ENCODE assay signal across 11 cellular contexts in the genomic region with DNA sequence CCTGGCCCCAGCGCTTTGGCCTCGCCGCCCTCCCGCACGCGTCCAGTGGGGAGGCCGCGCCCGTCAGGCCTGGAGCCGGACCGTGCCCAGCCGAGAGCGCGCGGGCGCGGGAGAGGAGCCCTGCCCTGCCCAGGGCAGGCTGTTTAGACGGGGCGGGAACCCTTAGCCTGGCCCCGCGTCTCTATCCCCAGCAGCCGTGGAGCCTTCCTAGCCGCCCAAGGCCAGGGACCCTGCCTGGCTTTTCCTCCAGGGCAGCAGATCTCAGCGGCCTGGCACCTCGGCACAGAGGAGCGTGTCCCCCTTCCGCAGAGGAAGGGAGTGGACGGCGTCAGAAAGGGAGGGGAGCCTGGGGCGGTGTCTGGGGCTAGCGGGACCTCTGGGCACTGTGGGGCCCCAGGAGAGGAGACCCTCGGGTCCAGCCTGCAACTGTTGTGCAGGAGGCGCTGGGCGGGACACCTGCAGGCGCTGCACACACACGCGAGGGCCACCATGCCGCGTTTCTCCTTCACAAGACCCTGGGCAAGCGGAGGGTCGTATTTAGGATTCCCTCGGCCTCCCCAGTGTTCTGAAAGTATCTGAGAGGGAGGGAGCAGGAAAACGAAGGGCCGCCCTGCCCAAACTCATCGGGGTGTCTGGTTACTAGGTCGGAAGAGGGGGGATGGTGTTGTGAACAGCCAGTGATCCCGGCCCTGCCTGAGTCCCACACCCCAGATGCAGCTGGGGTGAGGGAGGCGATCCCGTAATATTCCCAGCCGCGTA. TPM values are rescaled to one million over a fixed set of nuclear protein-coding genes. Genes with fewer than 3 reads are reported as not detected.
DNase-seq lines count a peak whose midpoint lies in the region; ATAC-seq, FAIRE-seq and TF ChIP-seq lines count a peak whose summit lies in the region.
"Had no signal": no experiment of that assay in that cellular context is flagged by ENCODE, and none has a peak within 500 bp of the region (broad histone marks: within the 10 kb centered on the region; RNA-seq: fewer than 3 reads in every experiment).

No MANE protein-coding gene starts in this region.

- H3K27ac ChIP-seq in ACC112 (ENCODE audit: low read depth, low read length) (no peak overlapping the region), GM23338 (ENCODE audit: low read depth) (no peak overlapping the region), H1 (ENCODE audit: low read depth, low read length) (no peak overlapping the region)

- peaks cover 46% of the 10 kb centered on the region for H3K27me3 ChIP-seq in ACC112 (ENCODE audit: insufficient read depth, low read length)
- peaks cover 88% of the 10 kb centered on the region for H3K27me3 ChIP-seq in GM23338 (ENCODE audit: insufficient read depth)
- peaks cover 73 to 95% (median 89%) of the 10 kb centered on the region in 4 experiments for H3K27me3 ChIP-seq in H1 (replicated peaks in 1 of 4; ENCODE audit: control insufficient read depth in 3 of 4, extremely low read depth in 1 of 4, insufficient read depth in 3 of 4, low read length in 3 of 4)

- no peak overlapping the region for H4K5ac ChIP-seq in H1 (ENCODE audit: insufficient read length, low read depth, low read length)

- TF ChIP-seq RAD21 in H1 (IDR thresholded peaks at IDR 0.05 in 1 of 2, conservative IDR thresholded peaks at IDR 0.05 in 1 of 2; ENCODE audit: low read depth in 2 of 2, low read length in 2 of 2) = no peak; a peak in 1 of 4 replicates

- POLR2A ChIA-PET in H1 (lab: Charles Lee; ENCODE audit: partially characterized antibody) = interaction anchor here (0.7 to 1.5 kb wide), 4 partner anchors 10 to 36 kb away, joined by 3 to 6 read pairs (median 4); no protein-coding TSS in a partner anchor

- no peak overlapping the region for H4K91ac ChIP-seq in H1 (replicated peaks; ENCODE audit: insufficient read length, low read length)

- TF ChIP-seq CTCF in GM23338 (conservative IDR thresholded peaks at IDR 0.05; ENCODE audit: low read depth in 2 of 2) (no peak), H1 (IDR thresholded peaks at IDR 0.05; ENCODE audit: control extremely low read depth in 1 of 3, insufficient read depth in 1 of 3, low read depth in 1 of 3, low read length in 3 of 3) (no peak), nephron (IDR thresholded peaks at IDR 0.05; ENCODE audit: unreplicated experiment in 3 of 3) (no peak)

- H3K9me2 ChIP-seq in GM23338 (ENCODE audit: insufficient read depth) = no peaks in the 10 kb centered on the region

- H4K20me1 ChIP-seq in GM23338 (replicated peaks; ENCODE audit: insufficient read depth) (0 out of 2 replicates have a peak, but pooled peaks cover 5% of the 10 kb centered on the region), H1 (replicated peaks in 1 of 2; ENCODE audit: control insufficient read depth in 1 of 2, insufficient read depth in 2 of 2, low read length in 2 of 2) (peaks cover 3 to 17% of the 10 kb centered on the region in 2 experiments)

- H3K4ac ChIP-seq in H1 (replicated peaks; ENCODE audit: insufficient read length, low read depth, low read length) = no peak overlapping the region

- 0 out of 2 replicates have a peak overlapping the region, but pooled peaks have one; percentile 27 for H2BK12ac ChIP-seq in H1 (ENCODE audit: low read depth, low read length)

- no peak overlapping the region for H2AFZ ChIP-seq in ACC112 (ENCODE audit: low read length, unreplicated experiment)
- H2AFZ ChIP-seq in GM23338 = peak overlapping the region; percentile 91
- no peak overlapping the region for H2AFZ ChIP-seq in H1 (ENCODE audit: low read length)

- no peak overlapping the region for H2AK5ac ChIP-seq in H1 (ENCODE audit: low read depth, low read length)

- DNase-seq in GM23338 (ENCODE audit: low spot score) (peak; percentile 78), H1 (ENCODE audit: low read depth in 1 of 2, low spot score in 2 of 2) (no peak), NCI-H146 (lab: John Stamatoyannopoulos, UW) (no peak), NCI-H510A (lab: John Stamatoyannopoulos, UW) (no peak), NCI-H748 treated with DMSO at 0.1 percent for 48 hours (lab: John Stamatoyannopoulos, UW) (no peak)
- DNase-seq: cortex of kidney, NCI-H2081 had no signal

- H3K4me3 ChIP-seq in ACC112 (ENCODE audit: low read depth, low read length) (peak overlapping the region; percentile 70), GM23338 (peak overlapping the region; percentile 60), H1 (ENCODE audit: extremely low read depth in 1 of 4, insufficient read depth in 2 of 4, low read depth in 3 of 4, low read length in 4 of 4) (peak overlapping the region; percentile 16 to 60 (median 31))

- no peaks in the 10 kb centered on the region for H3F3A ChIP-seq in GM23338 (replicated peaks; ENCODE audit: low read depth)

- H3K56ac ChIP-seq in H1 (replicated peaks; ENCODE audit: insufficient read length, low read depth, low read length) = no peak overlapping the region

- H3K9me3 ChIP-seq in H1 (ENCODE audit: insufficient read depth in 2 of 2, low read depth in 1 of 2, low read length in 1 of 2) = no peaks in the 10 kb centered on the region

- H2BK20ac ChIP-seq in H1 (ENCODE audit: low read length) = no peak overlapping the region

- no peak overlapping the region for H3K9ac ChIP-seq in H1 (replicated peaks in 1 of 4; ENCODE audit: extremely low read depth in 1 of 4, low read depth in 3 of 4, low read length in 3 of 4)

- peaks cover 15% of the 10 kb centered on the region for H3K23me2 ChIP-seq in H1 (ENCODE audit: low read depth, low read length)

- H3K36me3 Mint-ChIP-seq in GM23338 (ENCODE audit: low read depth) (peaks cover 3% of the 10 kb centered on the region; the same call in 1 of the 3 replicates), nephron (ENCODE audit: low read depth) (no peaks in the 10 kb centered on the region)

- H3K27me3 Mint-ChIP-seq in GM23338 (ENCODE audit: insufficient read depth, low read depth, poor library complexity) = peaks cover 74% of the 10 kb centered on the region
- H3K27me3 Mint-ChIP-seq in nephron (ENCODE audit: low read depth) = peaks cover 79% of the 10 kb centered on the region

- H2BK5ac ChIP-seq in H1 (ENCODE audit: low read depth, low read length) = no peak overlapping the region

- H3K4me3 Mint-ChIP-seq in GM23338 (peak overlapping the region; percentile 59), nephron (peak overlapping the region; percentile 64 to 73 (median 69))

- peak overlapping the region; percentile 79; the same call in 1 of the 2 replicates for H4K8ac ChIP-seq in H1 (ENCODE audit: extremely low read depth, insufficient read depth, low read length)

- no peaks in the 10 kb centered on the region for H3K79me1 ChIP-seq in H1 (ENCODE audit: low read depth, low read length)

- CTCF ChIA-PET in H1 (lab: Charles Lee; ENCODE audit: partially characterized antibody) = interaction anchor here (0.8 to 1.3 kb wide), 4 partner anchors 9 to 20 kb away, joined by 3 to 5 read pairs (median 4); no protein-coding TSS in a partner anchor

- no peak overlapping the region for H3K14ac ChIP-seq in H1 (ENCODE audit: insufficient read length)

- H3K4me2 ChIP-seq in GM23338 (peak overlapping the region; percentile 84), H1 (ENCODE audit: insufficient read depth in 1 of 2, low read depth in 2 of 2, low read length in 2 of 2) (peak overlapping the region; percentile 80 to 91)

- H3K9me3 Mint-ChIP-seq in GM23338 = no peaks in the 10 kb centered on the region; the same call in 1 of the 3 replicates
- H3K9me3 Mint-ChIP-seq in nephron = no peaks in the 10 kb centered on the region

- no peak for TF ChIP-seq EP300 in H1 (IDR thresholded peaks at IDR 0.05; ENCODE audit: borderline replicate concordance in 1 of 2, low read depth in 2 of 2, low read length in 2 of 2)

- H3K4me1 Mint-ChIP-seq in GM23338 = peaks cover 29% of the 10 kb centered on the region
- peaks cover 11% of the 10 kb centered on the region for H3K4me1 Mint-ChIP-seq in nephron

- 9% methylated on average over 41 of the region's 51 CpGs; no CpG with 5 or more reads in 1 of the 2 experiments for WGBS in H1 (ENCODE audit: extremely low coverage in 1 of 2, insufficient coverage in 1 of 2, insufficient read length in 1 of 2, insufficient replicate concordance in 2 of 2, low coverage in 1 of 2, low lambda C conversion rate in 2 of 2, missing lambda C conversion rate in 1 of 2), 2 experiments

- H3K4me1 ChIP-seq in ACC112 (ENCODE audit: control insufficient read depth, insufficient read depth, low read length, unreplicated experiment) (peaks cover 8% of the 10 kb centered on the region), GM23338 (ENCODE audit: insufficient read depth) (peaks cover 7% of the 10 kb centered on the region; the same call in 1 of the 2 replicates), H1 (replicated peaks in 1 of 4; ENCODE audit: control insufficient read depth in 3 of 4, insufficient read depth in 4 of 4, low read length in 3 of 4) (peaks cover 0 to 34% (median 11%) of the 10 kb centered on the region in 4 experiments; a peak in 5 of 7 replicates)

- ATAC-seq in GM23338 = peak; percentile 25
- ATAC-seq in GM19455 (IDR thresholded peaks at IDR 0.05; ENCODE audit: unreplicated experiment) = no peak

- H2BK15ac ChIP-seq in H1 (ENCODE audit: low read length) = no peak overlapping the region

- H3K27ac Mint-ChIP-seq in GM23338 (no peak overlapping the region), nephron (no peak overlapping the region)

- no peak for TF ChIP-seq POLR2A in H1 (IDR thresholded peaks at IDR 0.05; ENCODE audit: control extremely low read depth in 1 of 2, low read depth in 2 of 2, low read length in 2 of 2)

- H3K23ac ChIP-seq in H1 (ENCODE audit: insufficient read length) = no peak overlapping the region

- FAIRE-seq in H1 (lab: Jason Lieb, UNC) = no peak
- FAIRE-seq: H54 had no signal

- H3K18ac ChIP-seq in H1 (ENCODE audit: extremely low read depth, low read length) = peak overlapping the region; percentile 48

- no peak overlapping the region for H2BK120ac ChIP-seq in H1 (replicated peaks; ENCODE audit: low read depth, low read length)

- no peaks in the 10 kb centered on the region for H3K36me3 ChIP-seq in ACC112 (ENCODE audit: insufficient read depth, low read length)
- H3K36me3 ChIP-seq in GM23338 (ENCODE audit: insufficient read depth) = no peaks in the 10 kb centered on the region
- peaks cover 0 to 7% (median 0%) of the 10 kb centered on the region in 4 experiments; a peak in 1 of 8 replicates for H3K36me3 ChIP-seq in H1 (ENCODE audit: control insufficient read depth in 2 of 4, insufficient read depth in 4 of 4, low read length in 3 of 4)

- H3K79me2 ChIP-seq in ACC112 (ENCODE audit: control insufficient read depth, insufficient read depth, low read length, unreplicated experiment) (no peaks in the 10 kb centered on the region), GM23338 (replicated peaks; ENCODE audit: insufficient read depth) (no peaks in the 10 kb centered on the region), H1 (ENCODE audit: control insufficient read depth in 1 of 2, insufficient read depth in 2 of 2, low read length in 2 of 2) (no peaks in the 10 kb centered on the region)

RNA-seq across cellular contexts. Expression of a gene that starts 2.3 kb away (rescaled TPM):
- 20.1 and 20.5 TPM in 2 replicates for total RNA-seq in GM23338 (2014; rRNA removed; shearing (Covaris generic))
- polyA plus RNA-seq in GM23338 (2016; fragmentation: Nextera tagmentation; extraction: Ambion mirVana) (3.4 and 4.1 TPM in 2 replicates), H1 (2011; rRNA removed) (17.9 and 35.0 TPM in 2 replicates)
- 12.0 and 14.8 TPM in 2 replicates for total RNA-seq in H1 (2021; fragmentation: NEBNext Ultra II Directional; extraction: Animal tissue kit (Norgen Biotek cat#: 25700))
- 23.1 TPM for polyA plus RNA-seq in H1 (2011; cell fraction: cytosol; rRNA removed)
- 54.8 TPM for polyA plus RNA-seq in H1 (2011; cell fraction: nucleus; rRNA removed)
- polyA plus RNA-seq in H1 (2012, experiment 1 of 2) = 10.6 to 21.0 TPM (median 15.1 TPM) in 4 replicates
- polyA plus RNA-seq in H1 (2012, experiment 2 of 2) = 7.3 TPM
- polyA plus RNA-seq in H1 (2013, experiment 1 of 2) = 3.9 TPM
- polyA plus RNA-seq in H1 (2013, experiment 2 of 2) = 3.1 TPM
- polyA minus RNA-seq in H1 (2011; rRNA and poly(A)+ RNA removed) = 12.1 and 20.6 TPM in 2 replicates
- polyA minus RNA-seq in H1 (2011; cell fraction: cytosol; rRNA and poly(A)+ RNA removed) = 21.1 TPM
- polyA minus RNA-seq in H1 (2011; cell fraction: nucleus; rRNA and poly(A)+ RNA removed) = 22.5 TPM
